ENCODE assay signal across 1 cellular context in genomic region chr5:93053825-93054224, GRCh38.
A peak's percentile ranks its signal among the peaks of the same experiment; 100 is the strongest.
TF ChIP-seq lines count a peak whose summit lies in the region.

No MANE protein-coding gene starts in this region.

TF ChIP-seq in HepG2, 621 proteins besides CTCF, POLR2A, EP300 and RAD21 (continued from another document):
- TF ChIP-seq ARID5B (CRISPR knock-in tag; IDR thresholded peaks at IDR 0.05) (peak; percentile 80), ZNF12 (CRISPR knock-in tag; IDR thresholded peaks at IDR 0.05) (no peak), PPARG (CRISPR knock-in tag; conservative IDR thresholded peaks at IDR 0.05) (peak; percentile 94), ZNF839 (CRISPR knock-in tag; IDR thresholded peaks at IDR 0.05; ENCODE audit: borderline replicate concordance) (no peak), PITX1 (CRISPR knock-in tag; IDR thresholded peaks at IDR 0.05) (no peak), ZGPAT (CRISPR knock-in tag; IDR thresholded peaks at IDR 0.05) (peak; percentile 40; the same call in 1 of the 2 replicates), NFKB2 (CRISPR knock-in tag; IDR thresholded peaks at IDR 0.05; ENCODE audit: borderline replicate concordance) (no peak), TFE3 (CRISPR knock-in tag; IDR thresholded peaks at IDR 0.05) (peak; percentile 85), SRF (IDR thresholded peaks at IDR 0.05; ENCODE audit: low read depth, low read length) (0 out of 2 replicates have a peak, but pooled peaks have one; percentile 16), ZSCAN31 (CRISPR knock-in tag; IDR thresholded peaks at IDR 0.05; ENCODE audit: low read depth) (no peak), GFI1 (CRISPR knock-in tag; IDR thresholded peaks at IDR 0.05; ENCODE audit: borderline replicate concordance) (no peak), STAG1 (CRISPR knock-in tag; IDR thresholded peaks at IDR 0.05) (0 out of 2 replicates have a peak, but pooled peaks have one; percentile 6), FOXJ3 (CRISPR knock-in tag; IDR thresholded peaks at IDR 0.05; ENCODE audit: borderline replicate concordance) (peak; percentile 28; the same call in 1 of the 2 replicates), THYN1 (CRISPR knock-in tag; IDR thresholded peaks at IDR 0.05; ENCODE audit: borderline replicate concordance, low read depth) (no peak), CC2D1A (CRISPR knock-in tag; IDR thresholded peaks at IDR 0.05) (no peak), FOXA3 (CRISPR knock-in tag; IDR thresholded peaks at IDR 0.05) (peak; percentile 57), ISL2 (CRISPR knock-in tag; IDR thresholded peaks at IDR 0.05) (peak; percentile 43; the same call in 1 of the 2 replicates), KAT8 (CRISPR knock-in tag; IDR thresholded peaks at IDR 0.05) (0 out of 2 replicates have a peak, but pooled peaks have one; percentile 21), MED1 (CRISPR knock-in tag; IDR thresholded peaks at IDR 0.05) (peak; percentile 60), ARID3A (IDR thresholded peaks at IDR 0.05; ENCODE audit: low read depth, low read length) (peak; percentile 61; the same call in 1 of the 2 replicates), ZNF598 (CRISPR knock-in tag; IDR thresholded peaks at IDR 0.05; ENCODE audit: borderline replicate concordance) (no peak), FOXP1 (IDR thresholded peaks at IDR 0.05) (no peak), FOXP1 (CRISPR knock-in tag; IDR thresholded peaks at IDR 0.05) (peak; percentile 34; the same call in 1 of the 2 replicates), SMAD1 (CRISPR knock-in tag; IDR thresholded peaks at IDR 0.05; ENCODE audit: borderline replicate concordance, low read depth) (no peak), ZBTB49 (CRISPR knock-in tag; IDR thresholded peaks at IDR 0.05; ENCODE audit: borderline replicate concordance) (no peak), SAP130 (CRISPR knock-in tag; IDR thresholded peaks at IDR 0.05; ENCODE audit: low read depth) (peak; percentile 44), HMG20A (CRISPR knock-in tag; IDR thresholded peaks at IDR 0.05; ENCODE audit: borderline replicate concordance) (peak; percentile 23; the same call in 1 of the 2 replicates), MTF1 (CRISPR knock-in tag; IDR thresholded peaks at IDR 0.05) (no peak), RFXANK (CRISPR knock-in tag; IDR thresholded peaks at IDR 0.05) (no peak), NCOA2 (CRISPR knock-in tag; IDR thresholded peaks at IDR 0.05) (peak; percentile 14; the same call in 1 of the 2 replicates), HNF4A (CRISPR knock-in tag; IDR thresholded peaks at IDR 0.05) (peak; percentile 30; the same call in 1 of the 2 replicates), HOMEZ (CRISPR knock-in tag; IDR thresholded peaks at IDR 0.05; ENCODE audit: low read depth) (peak; percentile 86; the same call in 1 of the 2 replicates)
